16 cellular contexts compared by ENCODE assay signal in the genomic region with DNA sequence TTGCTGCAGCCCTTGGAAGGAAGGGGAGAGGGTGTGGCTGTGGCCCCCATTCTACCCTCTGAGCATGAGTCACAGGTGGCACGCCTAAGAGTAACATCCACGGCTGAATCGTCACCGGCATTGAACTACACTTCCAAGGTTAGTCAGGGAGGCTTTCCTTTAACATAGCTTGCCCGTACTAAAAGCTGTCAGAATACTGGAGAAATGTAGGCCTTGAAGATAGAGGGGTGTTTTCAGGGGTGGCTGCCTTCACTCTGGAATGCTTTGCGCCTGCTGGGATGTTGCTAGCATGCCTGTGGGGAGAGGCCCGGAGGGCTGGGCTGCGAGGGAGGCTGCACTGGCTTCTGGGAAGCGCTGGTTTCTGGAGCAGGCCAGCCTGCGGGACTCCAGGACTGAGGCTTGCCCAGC.
DNase-seq lines count a peak whose midpoint lies in the region; FAIRE-seq and TF ChIP-seq lines count a peak whose summit lies in the region.
"Had no signal": no experiment of that assay in that cellular context is flagged by ENCODE, and none has a peak within 500 bp of the region (broad histone marks: within the 10 kb centered on the region; RNA-seq: fewer than 3 reads in every experiment).

No MANE protein-coding gene starts in this region.

- TF ChIP-seq POLR2A in Peyer's patch (IDR thresholded peaks at IDR 0.05), result no peak

- H3K4me1 ChIP-seq in kidney (ENCODE audit: control insufficient read depth in 1 of 2, insufficient read depth in 1 of 2, low read depth in 1 of 2, low read length in 2 of 2), result no peaks in the 10 kb centered on the region
- H3K4me1 ChIP-seq in Peyer's patch, result no peaks in the 10 kb centered on the region
- H3K4me1 ChIP-seq: heart right ventricle, transverse colon had no signal

- H3K36me3 ChIP-seq in kidney (ENCODE audit: control insufficient read depth in 1 of 2, insufficient read depth in 2 of 2, low read length in 2 of 2) (no peaks in the 10 kb centered on the region), Peyer's patch (peaks cover 0 to 29% (median 0%) of the 10 kb centered on the region in 3 donors)
- H3K36me3 ChIP-seq: transverse colon had no signal

- no peak overlapping the region for H3K9ac ChIP-seq in kidney (ENCODE audit: low read length in 2 of 2)

- peak; percentile 59 for DNase-seq in 8988T
- peak; percentile 85 for DNase-seq in HT1080 (ENCODE audit: low read depth)
- peak; percentile 46 for DNase-seq in astrocyte of the hippocampus (ENCODE audit: low read depth, low spot score)
- DNase-seq in kidney, result peak; percentile 60
- DNase-seq in Peyer's patch, result no peak
- no peak for DNase-seq in GOT3 (lab: John Stamatoyannopoulos, UW)
- no peak for DNase-seq in anterior cingulate cortex (lab: John Stamatoyannopoulos, UW)
- DNase-seq in SHP77 (lab: John Stamatoyannopoulos, UW), result no peak
- DNase-seq: activated CD4-positive, CD25-positive, alpha-beta regulatory T cell treated with anti-CD3 and anti-CD28 coated beads, Interleukin-2, amount 50 U/mL, for 72 hours; activated T-cell treated with anti-CD3 and anti-CD28 coated beads, Interleukin-2, amount 50 U/mL, for 48 hours; DMS53; heart right ventricle; MV-4-11; NCI-H526; right cardiac atrium; transverse colon had no signal

- H3K9me3 ChIP-seq in kidney (ENCODE audit: control insufficient read depth in 1 of 2, low read length in 2 of 2), result no peaks in the 10 kb centered on the region
- no peaks in the 10 kb centered on the region for H3K9me3 ChIP-seq in Peyer's patch
- H3K9me3 ChIP-seq: transverse colon had no signal

- no peak for FAIRE-seq in kidney (lab: Jason Lieb, UNC)

- intact Hi-C loops in kidney (cut with DNase I), result no loop called here

- H3K27ac ChIP-seq in kidney (ENCODE audit: low read depth in 2 of 2, low read length in 2 of 2) (no peak overlapping the region), Peyer's patch (no peak overlapping the region)
- H3K27ac ChIP-seq: heart right ventricle, transverse colon had no signal

- no peak for TF ChIP-seq CTCF in kidney (IDR thresholded peaks at IDR 0.05; ENCODE audit: borderline replicate concordance, extremely low read depth, insufficient read depth)
- TF ChIP-seq CTCF in Peyer's patch (IDR thresholded peaks at IDR 0.05), result no peak

- H3K27me3 ChIP-seq in Peyer's patch, result no peaks in the 10 kb centered on the region
- H3K27me3 ChIP-seq: heart right ventricle, transverse colon had no signal

- H3K4me3 ChIP-seq in kidney (ENCODE audit: low read length in 2 of 2) (no peak overlapping the region), Peyer's patch (no peak overlapping the region)
- H3K4me3 ChIP-seq: heart right ventricle, transverse colon had no signal

Comparison
In these comparisons a context has a peak if more than half of its experiments do, and no peak if none do; other contexts are left out.
1. DNase-seq: peak in 8988T (single experiment), HT1080 (single experiment), astrocyte of the hippocampus (single experiment) and kidney (single experiment); none in Peyer's patch (0 of 3), GOT3 (single experiment), anterior cingulate cortex (0 of 58) and SHP77 (0 of 2).